1 cellular context compared by ENCODE assay signal in the genomic region with DNA sequence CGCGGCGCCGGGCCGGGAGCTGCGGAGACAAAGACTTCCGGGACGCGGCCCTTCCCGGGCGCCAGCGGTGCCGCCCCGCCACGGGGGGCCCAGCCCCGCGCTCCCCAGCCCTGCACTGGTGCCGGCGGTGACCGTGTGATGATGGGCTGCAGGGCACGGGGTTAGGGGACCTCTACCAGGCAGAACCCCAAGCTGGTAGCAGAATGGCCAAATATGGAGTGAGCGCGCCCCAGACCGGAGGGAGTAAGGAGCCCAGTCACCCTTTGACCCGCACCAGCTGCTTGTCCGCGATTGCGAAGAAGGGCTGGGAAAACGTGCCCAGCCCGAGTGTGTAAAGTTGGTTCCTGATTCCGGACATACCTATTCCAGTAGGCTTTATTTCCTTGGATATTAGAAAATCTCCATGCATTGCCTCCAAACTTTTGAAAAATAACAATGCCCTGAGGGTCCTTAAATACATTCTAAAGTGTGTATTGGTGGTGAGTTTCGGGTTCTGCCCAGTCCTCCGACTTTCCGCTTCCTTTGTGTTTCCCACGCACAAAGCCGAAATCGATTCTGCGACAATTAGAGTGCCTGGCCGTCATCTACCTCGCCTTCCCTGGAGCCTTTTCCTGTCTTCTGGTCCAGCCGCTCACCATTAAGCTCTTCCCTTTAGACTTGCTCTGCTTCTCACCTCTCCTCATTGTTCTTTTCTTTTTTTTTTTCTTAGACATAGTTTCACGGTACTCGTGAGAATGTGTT.
TF ChIP-seq lines count a peak whose summit lies in the region.

No MANE protein-coding gene starts in this region.

TF ChIP-seq in K562, 482 proteins besides CTCF, POLR2A, EP300 and RAD21 (continued from another document):
- TF ChIP-seq, protein P1, sequence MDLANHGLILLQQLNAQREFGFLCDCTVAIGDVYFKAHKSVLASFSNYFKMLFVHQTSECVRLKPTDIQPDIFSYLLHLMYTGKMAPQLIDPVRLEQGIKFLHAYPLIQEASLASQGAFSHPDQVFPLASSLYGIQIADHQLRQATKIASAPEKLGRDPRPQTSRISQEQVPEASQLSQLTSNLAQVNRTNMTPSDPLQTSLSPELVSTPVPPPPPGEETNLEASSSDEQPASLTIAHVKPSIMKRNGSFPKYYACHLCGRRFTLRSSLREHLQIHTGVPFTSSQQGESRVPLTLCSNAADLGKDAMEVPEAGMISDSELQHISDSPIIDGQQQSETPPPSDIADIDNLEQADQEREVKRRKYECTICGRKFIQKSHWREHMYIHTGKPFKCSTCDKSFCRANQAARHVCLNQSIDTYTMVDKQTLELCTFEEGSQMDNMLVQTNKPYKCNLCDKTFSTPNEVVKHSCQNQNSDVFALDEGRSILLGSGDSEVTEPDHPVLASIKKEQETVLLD (IDR thresholded peaks at IDR 0.05) = no peak
- TF ChIP-seq TCF3 (CRISPR knock-in tag; IDR thresholded peaks at IDR 0.05) (peak; percentile 66), SRF (CRISPR knock-in tag; IDR thresholded peaks at IDR 0.05) (peak in 1 of 2 experiments; percentile 90; a peak in 2 of 4 replicates), POLR2B (IDR thresholded peaks at IDR 0.05; ENCODE audit: low read depth, partially characterized antibody) (no peak), GATAD2A (IDR thresholded peaks at IDR 0.05) (no peak), NR2C2 (CRISPR knock-in tag; IDR thresholded peaks at IDR 0.05) (peak; percentile 88), NR2C2 (tag; IDR thresholded peaks at IDR 0.05) (peak; percentile 90), BHLHE40 (IDR thresholded peaks at IDR 0.05; ENCODE audit: low read length) (peak; percentile 68), GATA2 (CRISPR knock-in tag; IDR thresholded peaks at IDR 0.05) (0 out of 2 replicates have a peak, but pooled peaks have one; percentile 27)
- TF ChIP-seq, protein P2, sequence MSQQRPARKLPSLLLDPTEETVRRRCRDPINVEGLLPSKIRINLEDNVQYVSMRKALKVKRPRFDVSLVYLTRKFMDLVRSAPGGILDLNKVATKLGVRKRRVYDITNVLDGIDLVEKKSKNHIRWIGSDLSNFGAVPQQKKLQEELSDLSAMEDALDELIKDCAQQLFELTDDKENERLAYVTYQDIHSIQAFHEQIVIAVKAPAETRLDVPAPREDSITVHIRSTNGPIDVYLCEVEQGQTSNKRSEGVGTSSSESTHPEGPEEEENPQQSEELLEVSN (IDR thresholded peaks at IDR 0.05; ENCODE audit: borderline replicate concordance in 1 of 2, extremely low read depth in 1 of 2, insufficient read depth in 1 of 2, insufficient read length in 1 of 2, low read depth in 1 of 2, low read length in 1 of 2, poor library complexity in 1 of 2, severe bottlenecking in 1 of 2) = peak in 1 of 2 experiments; percentile 34
TF ChIP-seq in K562: peak in this region for 8.
